In the genomic region with DNA sequence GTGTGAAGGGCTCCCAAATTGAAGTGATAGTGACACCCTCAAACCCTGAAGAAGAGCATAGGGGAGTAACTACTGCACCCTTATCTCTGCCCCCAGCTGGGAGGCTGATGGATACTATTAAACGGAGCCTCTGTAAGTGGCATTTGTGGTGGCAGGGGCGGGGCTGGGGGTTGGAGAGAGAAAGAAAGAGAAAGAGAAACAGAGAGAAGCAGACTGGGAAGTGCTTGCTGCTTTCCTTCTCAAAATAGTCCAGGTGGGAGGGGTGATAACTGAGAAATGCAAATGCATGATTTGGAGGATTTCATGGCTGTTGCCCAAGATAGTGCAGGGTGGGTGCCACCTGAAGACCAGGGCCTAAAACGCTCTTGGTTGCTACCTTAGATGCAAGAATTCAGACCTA, we compare ENCODE assay signal across 9 cellular contexts.
DNase-seq lines count a peak whose midpoint lies in the region; ATAC-seq and TF ChIP-seq lines count a peak whose summit lies in the region.
"Had no signal": no experiment of that assay in that cellular context is flagged by ENCODE, and none has a peak within 500 bp of the region (broad histone marks: within the 10 kb centered on the region; RNA-seq: fewer than 3 reads in every experiment).

No MANE protein-coding gene starts in this region.

- DNase-seq in T-helper 17 cell (no peak), NCI-H2227 (lab: John Stamatoyannopoulos, UW; ENCODE audit: unreplicated experiment) (no peak), left lung (no peak), GM23248 (no peak), Kasumi-1 (lab: John Stamatoyannopoulos, UW) (no peak)
- peak in 4 of 9 donors; percentile 18 to 45 (median 29) for DNase-seq in naive thymus-derived CD4-positive, alpha-beta T cell

- H3K9me3 ChIP-seq in T-helper 17 cell (ENCODE audit: control insufficient read depth, low read length, poor library complexity, severe bottlenecking) (no peaks in the 10 kb centered on the region), left lung (no peaks in the 10 kb centered on the region), GM23248 (ENCODE audit: low read depth) (no peaks in the 10 kb centered on the region)
- peaks cover 0 to 4% (median 0%) of the 10 kb centered on the region in 3 experiments for H3K9me3 ChIP-seq in naive thymus-derived CD4-positive, alpha-beta T cell (ENCODE audit: control insufficient read depth in 2 of 3, low read length in 3 of 3)

- H3K9ac ChIP-seq in GM23248, result no peak overlapping the region
- H3K9ac ChIP-seq: parathyroid adenoma had no signal

- ATAC-seq in GM18867 (IDR thresholded peaks at IDR 0.05; ENCODE audit: unreplicated experiment) (peak; percentile 96), HG02870 (IDR thresholded peaks at IDR 0.05; ENCODE audit: unreplicated experiment) (peak; percentile 78), T-helper 17 cell (peak; percentile 52), left lung (no peak)
- ATAC-seq in naive thymus-derived CD4-positive, alpha-beta T cell, result peak; percentile 33

- intact Hi-C loops in naive thymus-derived CD4-positive, alpha-beta T cell (cut with micrococcal nuclease), result loop anchor here (1.0 to 10.0 kb wide), 6 partner anchors 38 to 909 kb away; partner anchors contain the start of gene GATB (in 1 of the 2)
- intact Hi-C loops in left lung (cut with DNase I), result no loop called here

- no peaks in the 10 kb centered on the region for H3K79me2 ChIP-seq in GM23248 (ENCODE audit: insufficient read depth)
- H3K79me2 ChIP-seq: parathyroid adenoma had no signal

- no peaks in the 10 kb centered on the region for H3K36me3 ChIP-seq in naive thymus-derived CD4-positive, alpha-beta T cell (ENCODE audit: control insufficient read depth in 2 of 3, insufficient read depth in 3 of 3, low read length in 3 of 3)
- no peaks in the 10 kb centered on the region for H3K36me3 ChIP-seq in left lung
- no peaks in the 10 kb centered on the region for H3K36me3 ChIP-seq in GM23248 (ENCODE audit: low read depth)

- H3K4me1 ChIP-seq in naive thymus-derived CD4-positive, alpha-beta T cell (ENCODE audit: control insufficient read depth in 2 of 2, insufficient read depth in 2 of 2, low read length in 2 of 2), result peaks cover 36 to 40% of the 10 kb centered on the region in 2 donors
- H3K4me1 ChIP-seq in left lung (no peaks in the 10 kb centered on the region), GM23248 (ENCODE audit: insufficient read depth) (no peaks in the 10 kb centered on the region)
- H3K4me1 ChIP-seq: parathyroid adenoma had no signal

- peaks cover 43% of the 10 kb centered on the region for H3K4me1 Mint-ChIP-seq in T-helper 17 cell
- H3K4me1 Mint-ChIP-seq in naive thymus-derived CD4-positive, alpha-beta T cell, result peaks cover 41 to 67% (median 52%) of the 10 kb centered on the region in 7 donors

- H3K9me3 Mint-ChIP-seq in naive thymus-derived CD4-positive, alpha-beta T cell, result peaks cover 0 to 11% (median 2%) of the 10 kb centered on the region in 11 donors

- no peaks in the 10 kb centered on the region for H4K20me1 ChIP-seq in GM23248 (ENCODE audit: insufficient read depth)

- 30 to 40% methylated on average over 2 to 3 of the region's 3 CpGs for WGBS in GM23248 (ENCODE audit: low coverage in 1 of 2, low lambda C conversion rate in 2 of 2, missing lambda C conversion rate in 2 of 2), 2 experiments

- no peaks in the 10 kb centered on the region for H3K9me2 ChIP-seq in GM23248 (ENCODE audit: insufficient read depth)

- peak overlapping the region; percentile 73 for H3K4me3 Mint-ChIP-seq in T-helper 17 cell
- H3K4me3 Mint-ChIP-seq in naive thymus-derived CD4-positive, alpha-beta T cell, result peak overlapping the region; percentile 14 to 73 (median 59)

- H3K27ac ChIP-seq in naive thymus-derived CD4-positive, alpha-beta T cell (ENCODE audit: low read depth, low read length), result no peak overlapping the region
- H3K27ac ChIP-seq in left lung, result no peak overlapping the region
- H3K27ac ChIP-seq in GM23248, result no peak overlapping the region
- H3K27ac ChIP-seq: parathyroid adenoma had no signal

- H3K27me3 ChIP-seq in naive thymus-derived CD4-positive, alpha-beta T cell (ENCODE audit: control insufficient read depth in 2 of 2, insufficient read depth in 2 of 2, low read length in 2 of 2), result no peaks in the 10 kb centered on the region
- peaks cover 0 to 9% of the 10 kb centered on the region in 2 donors for H3K27me3 ChIP-seq in left lung
- H3K27me3 ChIP-seq in GM23248 (replicated peaks; ENCODE audit: insufficient read depth), result 0 out of 2 replicates have a peak, but pooled peaks cover 4% of the 10 kb centered on the region

- H3K36me3 Mint-ChIP-seq in T-helper 17 cell (ENCODE audit: low read depth), result peaks cover 2% of the 10 kb centered on the region
- H3K36me3 Mint-ChIP-seq in naive thymus-derived CD4-positive, alpha-beta T cell, result peaks cover 0 to 22% (median 0%) of the 10 kb centered on the region in 5 donors

- POLR2A ChIA-PET in naive thymus-derived CD4-positive, alpha-beta T cell (lab: Charles Lee), result no interaction called here

- H3K27me3 Mint-ChIP-seq in T-helper 17 cell, result peaks cover 7% of the 10 kb centered on the region
- H3K27me3 Mint-ChIP-seq in naive thymus-derived CD4-positive, alpha-beta T cell, result peaks cover 0 to 4% (median 0%) of the 10 kb centered on the region in 5 donors

- no peak overlapping the region for H2AFZ ChIP-seq in GM23248
- H2AFZ ChIP-seq: parathyroid adenoma had no signal

- no peak overlapping the region for H3K4me3 ChIP-seq in naive thymus-derived CD4-positive, alpha-beta T cell (ENCODE audit: low read length)
- no peak overlapping the region for H3K4me3 ChIP-seq in left lung
- H3K4me3 ChIP-seq in GM23248, result no peak overlapping the region

- in situ Hi-C loops in GM23248 (cut with MboI), result no loop called here

- CTCF ChIA-PET in naive thymus-derived CD4-positive, alpha-beta T cell (lab: Charles Lee), result no interaction called here

- no peaks in the 10 kb centered on the region for H3F3A ChIP-seq in GM23248 (ENCODE audit: insufficient read depth)

- H3K27ac Mint-ChIP-seq in T-helper 17 cell, result peak overlapping the region; percentile 89
- H3K27ac Mint-ChIP-seq in naive thymus-derived CD4-positive, alpha-beta T cell, result peak overlapping the region; percentile 50 to 88 (median 80)

- H3K4me2 ChIP-seq in GM23248 (ENCODE audit: unreplicated experiment), result no peak overlapping the region

- no peak for TF ChIP-seq CTCF in left lung (IDR thresholded peaks at IDR 0.05)

Comparison
In these comparisons a context has a peak if more than half of its experiments do, and no peak if none do; other contexts are left out.
1. intact Hi-C loops: an anchor here in naive thymus-derived CD4-positive, alpha-beta T cell (1.0 to 10.0 kb wide); none called in left lung.